In the genomic region with DNA sequence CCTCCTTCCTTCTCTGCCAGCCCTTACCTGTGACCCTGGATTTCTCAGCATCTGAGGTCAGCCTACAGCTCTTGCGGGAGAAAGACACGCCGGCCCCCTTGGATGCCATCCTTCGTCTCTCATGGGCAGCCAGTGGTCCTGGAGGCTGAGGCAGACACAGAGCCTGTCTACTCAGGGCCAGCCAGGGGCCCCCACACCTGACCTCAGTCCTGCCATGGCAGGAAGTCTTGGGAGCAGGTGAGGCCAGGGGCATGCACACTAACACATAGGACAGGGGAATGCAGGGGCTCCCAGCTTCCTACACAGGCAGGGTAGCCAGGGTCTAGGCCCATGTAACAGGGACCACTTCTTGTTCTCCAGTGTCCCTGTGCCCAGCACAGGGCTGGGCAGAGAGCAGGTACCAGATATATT, we compare ENCODE assay signal across 9 cellular contexts. TPM values are rescaled to one million over a fixed set of nuclear protein-coding genes. Genes with fewer than 3 reads are reported as not detected.
DNase-seq lines count a peak whose midpoint lies in the region; ATAC-seq lines count a peak whose summit lies in the region.
"Not testable (repeated sequence)": the region's sequence is repeated elsewhere in the genome, so short reads cannot be mapped to it uniquely, and the experiment has no call there.
"Had no signal": no experiment of that assay in that cellular context is flagged by ENCODE, and none has a peak within 500 bp of the region (broad histone marks: within the 10 kb centered on the region; RNA-seq: fewer than 3 reads in every experiment).

No MANE protein-coding gene starts in this region.

- H3K9ac ChIP-seq in Karpas-422 (ENCODE audit: low read length): peak overlapping the region; percentile 75
- H3K9ac ChIP-seq in endocrine pancreas (ENCODE audit: control insufficient read depth, insufficient read depth, low read length): peak overlapping the region; percentile 60

- H3K27ac ChIP-seq in ACC112 (ENCODE audit: low read depth, low read length): not testable (repeated sequence)
- peak overlapping the region; percentile 31; the same call in 1 of the 2 replicates for H3K27ac ChIP-seq in Karpas-422 (ENCODE audit: low read length)

- H3K4me3 ChIP-seq in ACC112 (ENCODE audit: low read depth, low read length) (peak overlapping the region; percentile 82), Karpas-422 (ENCODE audit: low read length) (peak overlapping the region; percentile 82), neuron (ENCODE audit: low read length) (peak overlapping the region; percentile 58)
- H3K4me3 ChIP-seq in endocrine pancreas (ENCODE audit: control insufficient read depth, insufficient read depth, low read length): not testable (repeated sequence)

- peaks cover 15% of the 10 kb centered on the region for H3K4me1 ChIP-seq in ACC112 (ENCODE audit: control insufficient read depth, insufficient read depth, low read length, unreplicated experiment)
- peaks cover 29% of the 10 kb centered on the region for H3K4me1 ChIP-seq in Karpas-422 (ENCODE audit: low read length)
- not testable (repeated sequence) for H3K4me1 ChIP-seq in endocrine pancreas (ENCODE audit: control insufficient read depth, insufficient read depth, low read length)
- peaks cover 22% of the 10 kb centered on the region for H3K4me1 ChIP-seq in neuron (ENCODE audit: insufficient read depth, low read length)

- not testable (repeated sequence) for ATAC-seq in left colon

- not testable (repeated sequence) for H4K20me1 ChIP-seq in Karpas-422 (ENCODE audit: insufficient read depth, low read depth, low read length)

- not testable (repeated sequence) for DNase-seq in Karpas-422
- peak; percentile 12 for DNase-seq in activated CD4-positive, alpha-beta T cell treated with anti-CD3 and anti-CD28 coated beads for 48 hours
- DNase-seq in activated naive CD4-positive, alpha-beta T cell treated with anti-CD3 and anti-CD28 coated beads, Interleukin-2, amount 50 U/mL, for 16 hours: peak; percentile 18
- peak; percentile 35 to 41 for DNase-seq in left colon
- peak; percentile 2 to 27 for DNase-seq in stimulated activated CD4-positive, alpha-beta T cell treated with anti-CD3 and anti-CD28 coated beads, Interleukin-2, amount 100 ng/mL, for 24 hours

- peak overlapping the region; percentile 89 for H3K4me2 ChIP-seq in Karpas-422 (ENCODE audit: low read depth, low read length, poor library complexity, severe bottlenecking)

- H3K27me3 ChIP-seq in ACC112 (ENCODE audit: insufficient read depth, low read length); Karpas-422 (ENCODE audit: low read length); endocrine pancreas (ENCODE audit: control insufficient read depth, insufficient read depth, low read length); neuron (ENCODE audit: insufficient read depth, low read length): not testable (repeated sequence)

- H3K36me3 ChIP-seq in ACC112 (ENCODE audit: insufficient read depth, low read length); Karpas-422 (ENCODE audit: insufficient read depth, low read length); endocrine pancreas (ENCODE audit: control insufficient read depth, insufficient read depth, low read length); neuron (ENCODE audit: insufficient read depth, low read length): not testable (repeated sequence)

- not testable (repeated sequence) for H3K9me2 ChIP-seq in Karpas-422 (replicated peaks; ENCODE audit: insufficient read depth, low read length)

- intact Hi-C loops in left colon (cut with DNase I, micrococcal nuclease): not testable (repeated sequence)

- H3K79me2 ChIP-seq in ACC112 (ENCODE audit: control insufficient read depth, insufficient read depth, low read length, unreplicated experiment): peaks cover 23% of the 10 kb centered on the region
- peaks cover 61% of the 10 kb centered on the region for H3K79me2 ChIP-seq in Karpas-422 (ENCODE audit: low read length)

- not testable (repeated sequence) for H2AFZ ChIP-seq in ACC112 (ENCODE audit: low read length, unreplicated experiment); Karpas-422 (ENCODE audit: low read length); neuron (ENCODE audit: low read depth, low read length)

- not testable (repeated sequence) for H3K9me3 ChIP-seq in Karpas-422 (ENCODE audit: low read length); endocrine pancreas (ENCODE audit: control insufficient read depth, low read length); neuron (ENCODE audit: low read length)

RNA-seq across cellular contexts. Expression of gene RNU1-3, which starts 23.7 kb away (rescaled TPM):
- total RNA-seq in Karpas-422 (2014; rRNA removed; shearing (Covaris generic); ENCODE audit: low replicate concordance): under 0.01 TPM in 2 replicates
- total RNA-seq in left colon: 1,000 to 10,000 TPM; 3,977 to 5,589 TPM
- total RNA-seq: H4 had no signal

RNA-seq across cellular contexts. Expression of gene NBPF1, which starts 29.6 kb away (rescaled TPM):
- 8.5 and 18.4 TPM in 2 replicates for total RNA-seq in Karpas-422 (2014; rRNA removed; shearing (Covaris generic); ENCODE audit: low replicate concordance)
- 100 to 1,000 TPM; 101 to 109 TPM for total RNA-seq in left colon

Comparison
In these comparisons a context has a peak if more than half of its experiments do, and no peak if none do; other contexts are left out.
1. RNA of gene RNU1-3, which starts 23.7 kb away (total RNA-seq): 3,977 to 5,589 TPM in left colon; under 0.01 TPM in Karpas-422; every median in the first group is over 1,000 times any median in the second.